Comparison of ENCODE assay signal across 21 cellular contexts in the genomic region with DNA sequence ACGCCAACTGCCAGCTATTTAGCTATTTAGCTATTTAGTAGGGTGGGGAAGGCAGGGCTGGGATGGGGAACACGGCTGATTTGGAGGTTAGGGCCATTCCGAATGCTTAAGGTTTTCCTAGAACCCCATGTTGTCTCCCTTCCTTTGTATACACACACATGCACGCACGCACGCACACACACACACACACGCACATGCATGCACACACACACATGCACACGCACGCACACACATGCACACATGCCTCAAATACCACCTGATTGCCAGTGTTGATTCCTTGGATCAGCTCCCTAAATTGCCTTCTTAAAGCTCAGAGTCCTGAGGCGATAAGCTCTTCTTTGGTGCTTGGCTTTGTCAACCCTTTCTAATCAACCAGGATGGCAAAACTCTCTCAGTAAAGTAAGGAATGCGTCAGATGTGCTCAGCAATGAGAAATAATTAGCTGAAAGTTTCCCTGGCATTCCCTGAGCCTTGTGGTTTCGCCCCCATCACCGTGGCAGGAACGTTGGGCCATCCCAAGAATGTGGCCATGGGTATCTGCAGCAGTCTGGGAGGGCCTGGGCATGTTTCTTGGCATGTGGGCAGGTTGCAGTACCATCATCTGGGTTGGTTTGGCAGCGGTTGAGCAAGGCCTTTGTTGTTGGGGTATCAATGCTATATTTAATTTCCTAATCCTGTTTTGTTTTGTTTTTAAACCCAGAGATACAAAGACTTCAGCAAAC.
A peak's percentile ranks its signal among the peaks of the same experiment; 100 is the strongest.
DNase-seq lines count a peak whose midpoint lies in the region; ATAC-seq, FAIRE-seq and TF ChIP-seq lines count a peak whose summit lies in the region.
"Had no signal": no experiment of that assay in that cellular context is flagged by ENCODE, and none has a peak within 500 bp of the region (broad histone marks: within the 10 kb centered on the region; RNA-seq: fewer than 3 reads in every experiment).

No MANE protein-coding gene starts in this region.

- H2AK5ac ChIP-seq in neuronal stem cell (ENCODE audit: low read depth, low read length): no peak overlapping the region

- no peak overlapping the region for H3K4me2 ChIP-seq in HepG2 (ENCODE audit: low read depth, low read length)
- no peak overlapping the region for H3K4me2 ChIP-seq in neuronal stem cell (ENCODE audit: insufficient read depth, low read length, poor library complexity, severe bottlenecking)

- DNase-seq in HepG2 (ENCODE audit: low spot score): no peak
- no peak for DNase-seq in right lobe of liver
- DNase-seq in bronchial epithelial cell (ENCODE audit: low read depth): peak; percentile 49
- DNase-seq in neuronal stem cell (ENCODE audit: low spot score): no peak
- DNase-seq in COLO829 (ENCODE audit: low spot score): no peak
- no peak for DNase-seq in activated CD8-positive, alpha-beta memory T cell treated with anti-CD3 and anti-CD28 coated beads, Interleukin-2, amount 50 U/mL, for 48 hours
- DNase-seq in NCI-H446 (lab: John Stamatoyannopoulos, UW): no peak
- DNase-seq: 8988T, DMS53, GDM1, Kasumi-1, NCI-H1092 treated with DMSO at 0.1 percent for 48 hours, NCI-H1436 treated with DMSO at 0.1 percent for 48 hours, NCI-H2029, NCI-H526, OCI-M1, Right ventricle myocardium superior had no signal

- no peak overlapping the region for H3K9ac ChIP-seq in HepG2 (ENCODE audit: insufficient read depth, low read depth, low read length)
- H3K9ac ChIP-seq in neuronal stem cell (ENCODE audit: low read depth, low read length, poor library complexity): no peak overlapping the region

- in situ Hi-C loops in HepG2 (cut with HindIII; ENCODE audit: extremely low pct_ligation_motif_present, low pct_unique_long_range_greater_than_20kb): no loop called here

- H3K27ac ChIP-seq in HepG2 (ENCODE audit: extremely low read length, insufficient read depth, low read length) (no peak overlapping the region), right lobe of liver (no peak overlapping the region), neuronal stem cell (replicated peaks; ENCODE audit: low read length) (no peak overlapping the region)

- no peak overlapping the region for H3K4me3 ChIP-seq in HepG2 (replicated peaks in 1 of 3; ENCODE audit: insufficient read depth in 1 of 3, low read depth in 2 of 3, low read length in 3 of 3)
- no peak overlapping the region for H3K4me3 ChIP-seq in right lobe of liver
- no peak overlapping the region for H3K4me3 ChIP-seq in bronchial epithelial cell (ENCODE audit: low read depth, low read length)
- H3K4me3 ChIP-seq in neuronal stem cell (ENCODE audit: low read length in 2 of 2): no peak overlapping the region

- H2AFZ ChIP-seq in HepG2 (ENCODE audit: low read length) (no peak overlapping the region), neuronal stem cell (ENCODE audit: low read length) (no peak overlapping the region)

- H3K36me3 ChIP-seq in HepG2 (replicated peaks in 1 of 2; ENCODE audit: control insufficient read depth in 1 of 2, insufficient read depth in 2 of 2, low read length in 2 of 2) (no peaks in the 10 kb centered on the region), right lobe of liver (no peaks in the 10 kb centered on the region), bronchial epithelial cell (ENCODE audit: control insufficient read depth, insufficient read depth, low read length) (no peaks in the 10 kb centered on the region), neuronal stem cell (replicated peaks in 1 of 2; ENCODE audit: control insufficient read depth in 2 of 2, insufficient read depth in 2 of 2, low read length in 2 of 2) (no peaks in the 10 kb centered on the region)

- CTCF ChIA-PET in HepG2 (lab: Yijun Ruan, JAX; ENCODE audit: low intra/inter-chr PET ratio, low total read pairs): no interaction called here

- H3K18ac ChIP-seq in neuronal stem cell (ENCODE audit: low read length): no peak overlapping the region

- H3K4me1 ChIP-seq in HepG2 (ENCODE audit: insufficient read depth, low read length): peaks cover 48% of the 10 kb centered on the region
- H3K4me1 ChIP-seq in right lobe of liver: peaks cover 0 to 24% (median 4%) of the 10 kb centered on the region in 4 donors
- H3K4me1 ChIP-seq in neuronal stem cell (ENCODE audit: control insufficient read depth in 2 of 2, insufficient read depth in 1 of 2, low read depth in 1 of 2, low read length in 2 of 2): peaks cover 0 to 4% of the 10 kb centered on the region in 2 donors

- H3K79me1 ChIP-seq in neuronal stem cell (ENCODE audit: low read depth, low read length): no peaks in the 10 kb centered on the region

- H3K9me3 ChIP-seq in HepG2 (ENCODE audit: low read length) (no peaks in the 10 kb centered on the region), right lobe of liver (no peaks in the 10 kb centered on the region), neuronal stem cell (replicated peaks in 1 of 2; ENCODE audit: control insufficient read depth in 2 of 2, insufficient read depth in 1 of 2, low read depth in 1 of 2, low read length in 2 of 2) (no peaks in the 10 kb centered on the region)

- no peak for TF ChIP-seq POLR2A in HepG2 (IDR thresholded peaks at IDR 0.05; ENCODE audit: insufficient read depth in 1 of 2, low read depth in 2 of 2, low read length in 2 of 2)
- no peak for TF ChIP-seq POLR2A in right lobe of liver (IDR thresholded peaks at IDR 0.05)

- H3K79me2 ChIP-seq in HepG2 (ENCODE audit: insufficient read depth, low read length): no peaks in the 10 kb centered on the region

- no peaks in the 10 kb centered on the region for H4K20me1 ChIP-seq in HepG2 (ENCODE audit: insufficient read depth, low read length)

- POLR2A ChIA-PET in HepG2 (lab: Yijun Ruan, JAX): no interaction called here

- no TSS peak for BruUV-seq in HepG2 (replicated peaks; lab: Mats Ljungman, UMichigan)

- no peak overlapping the region for H3K14ac ChIP-seq in neuronal stem cell (ENCODE audit: low read length)

- H3K23ac ChIP-seq in neuronal stem cell (ENCODE audit: low read depth, low read length, poor library complexity): peak overlapping the region; percentile 29

- H2BK120ac ChIP-seq in neuronal stem cell (ENCODE audit: low read depth, low read length): no peak overlapping the region

- no peak overlapping the region for H4K91ac ChIP-seq in neuronal stem cell (ENCODE audit: low read depth, low read length, poor library complexity)

- intact Hi-C loops in HepG2 (cut with micrococcal nuclease; ENCODE audit: unreplicated experiment): no loop called here
- intact Hi-C loops in right lobe of liver (cut with DNase I): no loop called here

- 94% methylated on average over 15 of the region's 15 CpGs for WGBS in HepG2 (ENCODE audit: low lambda C conversion rate)
- 92% methylated on average over 6 of the region's 15 CpGs for WGBS in right lobe of liver (ENCODE audit: insufficient coverage, low coverage, low lambda C conversion rate, missing lambda C conversion rate)
- no CpG with 5 or more reads among the region's 15 CpGs for WGBS in neuronal stem cell (ENCODE audit: extremely low coverage in 2 of 2, insufficient read length in 2 of 2, insufficient replicate concordance in 1 of 2), 2 donors

- TF ChIP-seq EP300 in HepG2 (IDR thresholded peaks at IDR 0.05; ENCODE audit: low read depth in 2 of 2, low read length in 2 of 2): no peak
- TF ChIP-seq EP300 in HepG2 (CRISPR knock-in tag; IDR thresholded peaks at IDR 0.05; ENCODE audit: borderline replicate concordance): no peak

- TF ChIP-seq CTCF in HepG2 (CRISPR knock-in tag; IDR thresholded peaks at IDR 0.05): no peak
- TF ChIP-seq CTCF in right lobe of liver (IDR thresholded peaks at IDR 0.05): no peak
- TF ChIP-seq CTCF in bronchial epithelial cell (IDR thresholded peaks at IDR 0.05; ENCODE audit: insufficient read depth, low read length, severe bottlenecking): no peak

- TF ChIP-seq RAD21 in HepG2 (CRISPR knock-in tag; IDR thresholded peaks at IDR 0.05): no peak

- ATAC-seq in HepG2: no peak
- ATAC-seq in right lobe of liver: no peak
- ATAC-seq in HG02678 (IDR thresholded peaks at IDR 0.05; ENCODE audit: unreplicated experiment): no peak

- no peak overlapping the region for H2BK12ac ChIP-seq in neuronal stem cell (ENCODE audit: low read length)

- H2BK5ac ChIP-seq in neuronal stem cell (ENCODE audit: low read length): no peak overlapping the region

- H2BK15ac ChIP-seq in neuronal stem cell (ENCODE audit: low read length): no peak overlapping the region

- H3K4ac ChIP-seq in neuronal stem cell (ENCODE audit: low read length): no peak overlapping the region

- H3K27me3 ChIP-seq in HepG2 (ENCODE audit: control insufficient read depth in 1 of 2, insufficient read depth in 2 of 2, low read length in 2 of 2) (no peaks in the 10 kb centered on the region), right lobe of liver (no peaks in the 10 kb centered on the region), bronchial epithelial cell (ENCODE audit: control insufficient read depth, insufficient read depth, low read length) (no peaks in the 10 kb centered on the region), neuronal stem cell (ENCODE audit: control insufficient read depth in 3 of 3, insufficient read depth in 3 of 3, low read depth in 1 of 3, low read length in 3 of 3) (no peaks in the 10 kb centered on the region)

- FAIRE-seq in HepG2 (lab: Jason Lieb, UNC) (no peak), bronchial epithelial cell (lab: Jason Lieb, UNC) (peak; percentile 93)
- FAIRE-seq: D721Med, H1, RCC 7860 had no signal

- no peak overlapping the region for H4K8ac ChIP-seq in neuronal stem cell (ENCODE audit: low read depth, low read length)

TF ChIP-seq in HepG2, 621 proteins besides CTCF, POLR2A, EP300 and RAD21 (continues in another document):
- TF ChIP-seq, protein P1, sequence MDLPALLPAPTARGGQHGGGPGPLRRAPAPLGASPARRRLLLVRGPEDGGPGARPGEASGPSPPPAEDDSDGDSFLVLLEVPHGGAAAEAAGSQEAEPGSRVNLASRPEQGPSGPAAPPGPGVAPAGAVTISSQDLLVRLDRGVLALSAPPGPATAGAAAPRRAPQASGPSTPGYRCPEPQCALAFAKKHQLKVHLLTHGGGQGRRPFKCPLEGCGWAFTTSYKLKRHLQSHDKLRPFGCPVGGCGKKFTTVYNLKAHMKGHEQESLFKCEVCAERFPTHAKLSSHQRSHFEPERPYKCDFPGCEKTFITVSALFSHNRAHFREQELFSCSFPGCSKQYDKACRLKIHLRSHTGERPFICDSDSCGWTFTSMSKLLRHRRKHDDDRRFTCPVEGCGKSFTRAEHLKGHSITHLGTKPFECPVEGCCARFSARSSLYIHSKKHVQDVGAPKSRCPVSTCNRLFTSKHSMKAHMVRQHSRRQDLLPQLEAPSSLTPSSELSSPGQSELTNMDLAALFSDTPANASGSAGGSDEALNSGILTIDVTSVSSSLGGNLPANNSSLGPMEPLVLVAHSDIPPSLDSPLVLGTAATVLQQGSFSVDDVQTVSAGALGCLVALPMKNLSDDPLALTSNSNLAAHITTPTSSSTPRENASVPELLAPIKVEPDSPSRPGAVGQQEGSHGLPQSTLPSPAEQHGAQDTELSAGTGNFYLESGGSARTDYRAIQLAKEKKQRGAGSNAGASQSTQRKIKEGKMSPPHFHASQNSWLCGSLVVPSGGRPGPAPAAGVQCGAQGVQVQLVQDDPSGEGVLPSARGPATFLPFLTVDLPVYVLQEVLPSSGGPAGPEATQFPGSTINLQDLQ (CRISPR knock-in tag; IDR thresholded peaks at IDR 0.05): no peak
